ENCODE assay signal across 19 cellular contexts in genomic region chr20:45814314-45814713, GRCh38. TPM values are rescaled to one million over a fixed set of nuclear protein-coding genes. Genes with fewer than 3 reads are reported as not detected.
DNase-seq lines count a peak whose midpoint lies in the region.
"Had no signal": no experiment of that assay in that cellular context is flagged by ENCODE, and none has a peak within 500 bp of the region (broad histone marks: within the 10 kb centered on the region; RNA-seq: fewer than 3 reads in every experiment).

No MANE protein-coding gene starts in this region.

- H3K27ac ChIP-seq in BLaER1 (no peak overlapping the region), SK-N-MC (no peak overlapping the region)
- H3K27ac ChIP-seq: colonic mucosa, heart right ventricle, ovary, SJSA1, skin epidermis had no signal

- H3K36me3 ChIP-seq in BLaER1 (peaks cover 61% of the 10 kb centered on the region), H7 (replicated peaks; ENCODE audit: control insufficient read depth, insufficient read depth, low read length) (peaks cover 28% of the 10 kb centered on the region), SK-N-MC (ENCODE audit: insufficient read depth, low read length) (peaks cover 66% of the 10 kb centered on the region)
- H3K36me3 ChIP-seq: ovary had no signal

- H3K4me3 ChIP-seq in BLaER1 (no peak overlapping the region), H7 (ENCODE audit: insufficient read depth, low read depth, low read length) (no peak overlapping the region), SK-N-MC (peak overlapping the region; percentile 36; the same call in 1 of the 2 replicates)
- H3K4me3 ChIP-seq: colonic mucosa, HAP-1, ovary had no signal

- no peaks in the 10 kb centered on the region for H4K20me1 ChIP-seq in BLaER1

- H3K27me3 ChIP-seq in BLaER1 (peaks cover 14% of the 10 kb centered on the region; the same call in 1 of the 2 replicates), H7 (ENCODE audit: control insufficient read depth, insufficient read depth, low read length) (no peaks in the 10 kb centered on the region)
- H3K27me3 ChIP-seq: colonic mucosa, heart right ventricle, ovary, SJSA1 had no signal

- DNase-seq in H7 (peak; percentile 22), SK-N-MC (ENCODE audit: low read depth, low spot score) (no peak), iris pigment epithelial cell (ENCODE audit: low read depth) (peak; percentile 41), cerebellar nuclear complex (lab: John Stamatoyannopoulos, UW) (no peak), HCEC 1CT (no peak), SKM-1 (lab: John Stamatoyannopoulos, UW; ENCODE audit: unreplicated experiment) (no peak)
- no peak for DNase-seq in activated CD4-positive, alpha-beta T cell treated with anti-CD3 and anti-CD28 coated beads, Interleukin-2, amount 50 U/mL, for 1 hour
- DNase-seq: anterior cingulate cortex, colonic mucosa, DMS79 treated with DMSO at 0.1 percent for 48 hours, heart right ventricle, kidney, NCI-H1105 treated with DMSO at 0.1 percent for 48 hours had no signal

- H3K9me3 ChIP-seq in BLaER1 (peaks cover 19% of the 10 kb centered on the region), SK-N-MC (ENCODE audit: low read depth, low read length) (no peaks in the 10 kb centered on the region)
- H3K9me3 ChIP-seq: colonic mucosa, HAP-1, heart right ventricle, ovary, SJSA1 had no signal

- H3K4me1 ChIP-seq in BLaER1, result peaks cover 40% of the 10 kb centered on the region
- H3K4me1 ChIP-seq: HAP-1 had no signal

- H3K9ac ChIP-seq in BLaER1 (no peak overlapping the region), SK-N-MC (ENCODE audit: insufficient read length) (peak overlapping the region; percentile 62)

- H3K4me2 ChIP-seq in BLaER1, result peak overlapping the region; percentile 29

RNA-seq across cellular contexts. Expression of gene UBE2C, which starts 1.9 kb away (rescaled TPM):
- total RNA-seq in H7 (2014; rRNA removed; shearing (Covaris generic)), result 265 and 278 TPM in 2 replicates

RNA-seq across cellular contexts. Expression of gene TNNC2, which starts 12.8 kb away (rescaled TPM):
- total RNA-seq in H7 (2014; rRNA removed; shearing (Covaris generic)), result 0.42 and 0.70 TPM in 2 replicates
- total RNA-seq: epithelial cell of proximal tubule, kidney, SJSA1 had no signal

RNA-seq across cellular contexts. Expression of gene SNX21, which starts 19.3 kb away (rescaled TPM):
- 22.5 and 22.7 TPM in 2 replicates for total RNA-seq in H7 (2014; rRNA removed; shearing (Covaris generic))

RNA-seq across cellular contexts. Expression of gene DNTTIP1, which starts 22.6 kb away (rescaled TPM):
- total RNA-seq in H7 (2014; rRNA removed; shearing (Covaris generic)), result 21.4 and 24.2 TPM in 2 replicates

RNA-seq across cellular contexts. Expression of gene WFDC3, which starts 22.6 kb away (rescaled TPM):
- total RNA-seq in H7 (2014; rRNA removed; shearing (Covaris generic)), result 0.59 TPM in 1 of 2 replicates, not detected in the other
- total RNA-seq: SJSA1 had no signal

Comparison
In these comparisons a context has a peak if more than half of its experiments do, and no peak if none do; other contexts are left out.
1. DNase-seq: peak in H7 (single experiment) and iris pigment epithelial cell (single experiment); none in SK-N-MC (single experiment), activated CD4-positive, alpha-beta T cell treated with anti-CD3 and anti-CD28 coated beads, Interleukin-2, amount 50 U/mL, for 1 hour (single experiment), cerebellar nuclear complex (0 of 2), HCEC 1CT (single experiment) and SKM-1 (single experiment).